Comparison of ENCODE assay signal across 2 cellular contexts in the genomic region with DNA sequence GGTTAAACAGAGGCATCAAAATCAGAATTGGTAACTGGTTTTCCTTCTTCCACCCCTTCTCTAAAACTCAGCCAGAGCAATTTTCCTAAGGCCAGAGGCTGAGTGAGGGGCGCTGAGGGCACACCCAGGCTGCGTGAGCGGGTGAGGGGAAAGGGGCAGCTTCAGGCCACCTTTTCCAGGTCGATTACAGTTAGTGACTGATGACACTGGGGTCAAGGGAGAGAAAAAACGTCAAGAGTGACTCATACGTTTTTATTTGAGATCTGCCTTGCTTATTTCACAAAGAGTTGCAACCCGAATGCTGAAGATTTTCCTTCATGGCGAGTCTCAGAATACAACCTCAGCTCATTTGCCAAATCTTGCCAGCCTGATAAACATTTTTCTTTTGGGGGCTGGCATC.
TF ChIP-seq lines count a peak whose summit lies in the region.

No MANE protein-coding gene starts in this region.

TF ChIP-seq in K562, 482 proteins besides CTCF, POLR2A, EP300 and RAD21:
- peak; percentile 19 for TF ChIP-seq MEIS2 (IDR thresholded peaks at IDR 0.05; ENCODE audit: partially characterized antibody)
- no peak for TF ChIP-seq ZNF124 (CRISPR knock-in tag; IDR thresholded peaks at IDR 0.05)
- TF ChIP-seq DPF2 (IDR thresholded peaks at IDR 0.05) = 0 out of 2 replicates have a peak, but pooled peaks have one; percentile 15
- TF ChIP-seq JUND (IDR thresholded peaks at IDR 0.05; ENCODE audit: borderline replicate concordance, low read depth, low read length) = peak; percentile 71; the same call in 1 of the 2 replicates
- TF ChIP-seq JUND (tag; IDR thresholded peaks at IDR 0.05; ENCODE audit: borderline replicate concordance, low read depth, low read length) = peak; percentile 61; the same call in 1 of the 3 replicates
- no peak for TF ChIP-seq NR2C2 (CRISPR knock-in tag; IDR thresholded peaks at IDR 0.05)
- TF ChIP-seq NR2C2 (tag; IDR thresholded peaks at IDR 0.05) = peak; percentile 42; the same call in 1 of the 2 replicates
- no peak for TF ChIP-seq CEBPG (CRISPR knock-in tag; IDR thresholded peaks at IDR 0.05)
- TF ChIP-seq CEBPG (tag; conservative IDR thresholded peaks at IDR 0.05 in 1 of 2, IDR thresholded peaks at IDR 0.05 in 1 of 2) = peak in 1 of 2 experiments; percentile 41; a peak in 2 of 4 replicates
- no peak for TF ChIP-seq CBFB (CRISPR knock-in tag; IDR thresholded peaks at IDR 0.05)
- TF ChIP-seq, protein P1, sequence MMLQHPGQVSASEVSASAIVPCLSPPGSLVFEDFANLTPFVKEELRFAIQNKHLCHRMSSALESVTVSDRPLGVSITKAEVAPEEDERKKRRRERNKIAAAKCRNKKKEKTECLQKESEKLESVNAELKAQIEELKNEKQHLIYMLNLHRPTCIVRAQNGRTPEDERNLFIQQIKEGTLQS (IDR thresholded peaks at IDR 0.05) = peak; percentile 71
- TF ChIP-seq, protein P1 (CRISPR knock-in tag; conservative IDR thresholded peaks at IDR 0.05) = no peak
- peak; percentile 2 for TF ChIP-seq RBBP5 (IDR thresholded peaks at IDR 0.05; ENCODE audit: borderline replicate concordance, insufficient read depth, low read length, poor library complexity, severe bottlenecking)
- 0 out of 2 replicates have a peak, but pooled peaks have one; percentile 4 for TF ChIP-seq CBFA2T3 (IDR thresholded peaks at IDR 0.05)
- 0 out of 2 replicates have a peak, but pooled peaks have one; percentile 21 for TF ChIP-seq ZNF384 (IDR thresholded peaks at IDR 0.05; ENCODE audit: low read depth, low read length)
- 0 out of 2 replicates have a peak, but pooled peaks have one; percentile 48 for TF ChIP-seq ZNF589 (CRISPR knock-in tag; IDR thresholded peaks at IDR 0.05; ENCODE audit: low read depth)
- no peak for TF ChIP-seq ZBTB1 (CRISPR knock-in tag; IDR thresholded peaks at IDR 0.05; ENCODE audit: borderline replicate concordance, low read depth)
- TF ChIP-seq CREB5 (CRISPR knock-in tag; IDR thresholded peaks at IDR 0.05) = no peak
- TF ChIP-seq ZNF699 (CRISPR knock-in tag; IDR thresholded peaks at IDR 0.05; ENCODE audit: insufficient replicate concordance) = no peak
- TF ChIP-seq, protein P2, sequence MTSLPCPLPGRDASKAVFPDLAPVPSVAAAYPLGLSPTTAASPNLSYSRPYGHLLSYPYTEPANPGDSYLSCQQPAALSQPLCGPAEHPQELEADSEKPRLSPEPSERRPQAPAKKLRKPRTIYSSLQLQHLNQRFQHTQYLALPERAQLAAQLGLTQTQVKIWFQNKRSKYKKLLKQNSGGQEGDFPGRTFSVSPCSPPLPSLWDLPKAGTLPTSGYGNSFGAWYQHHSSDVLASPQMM (CRISPR knock-in tag; IDR thresholded peaks at IDR 0.05) = no peak
- TF ChIP-seq FOSL1 (tag; conservative IDR thresholded peaks at IDR 0.05) = peak; percentile 65
- no peak for TF ChIP-seq ZNF785 (CRISPR knock-in tag; IDR thresholded peaks at IDR 0.05)
- TF ChIP-seq FOXA3 (CRISPR knock-in tag; conservative IDR thresholded peaks at IDR 0.05 in 1 of 2, IDR thresholded peaks at IDR 0.05 in 1 of 2) = no peak
- TF ChIP-seq KLF1 (tag; IDR thresholded peaks at IDR 0.05) = no peak

TF ChIP-seq in HepG2, 621 proteins besides CTCF, POLR2A, EP300 and RAD21:
- TF ChIP-seq FOSL2 (CRISPR knock-in tag; IDR thresholded peaks at IDR 0.05) = peak; percentile 64
- no peak for TF ChIP-seq HNRNPH1 (optimal IDR thresholded peaks at IDR 0.05; ENCODE audit: low read depth, low read length)
- TF ChIP-seq, protein P3, sequence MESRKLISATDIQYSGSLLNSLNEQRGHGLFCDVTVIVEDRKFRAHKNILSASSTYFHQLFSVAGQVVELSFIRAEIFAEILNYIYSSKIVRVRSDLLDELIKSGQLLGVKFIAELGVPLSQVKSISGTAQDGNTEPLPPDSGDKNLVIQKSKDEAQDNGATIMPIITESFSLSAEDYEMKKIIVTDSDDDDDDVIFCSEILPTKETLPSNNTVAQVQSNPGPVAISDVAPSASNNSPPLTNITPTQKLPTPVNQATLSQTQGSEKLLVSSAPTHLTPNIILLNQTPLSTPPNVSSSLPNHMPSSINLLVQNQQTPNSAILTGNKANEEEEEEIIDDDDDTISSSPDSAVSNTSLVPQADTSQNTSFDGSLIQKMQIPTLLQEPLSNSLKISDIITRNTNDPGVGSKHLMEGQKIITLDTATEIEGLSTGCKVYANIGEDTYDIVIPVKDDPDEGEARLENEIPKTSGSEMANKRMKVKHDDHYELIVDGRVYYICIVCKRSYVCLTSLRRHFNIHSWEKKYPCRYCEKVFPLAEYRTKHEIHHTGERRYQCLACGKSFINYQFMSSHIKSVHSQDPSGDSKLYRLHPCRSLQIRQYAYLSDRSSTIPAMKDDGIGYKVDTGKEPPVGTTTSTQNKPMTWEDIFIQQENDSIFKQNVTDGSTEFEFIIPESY (CRISPR knock-in tag; IDR thresholded peaks at IDR 0.05) = peak; percentile 40; the same call in 1 of the 2 replicates
- no peak for TF ChIP-seq ZNF703 (CRISPR knock-in tag; IDR thresholded peaks at IDR 0.05; ENCODE audit: borderline replicate concordance)
- no peak for TF ChIP-seq TARDBP (CRISPR knock-in tag; IDR thresholded peaks at IDR 0.05)
- TF ChIP-seq RARA (CRISPR knock-in tag; IDR thresholded peaks at IDR 0.05) = peak; percentile 44
- no peak for TF ChIP-seq ZFAT (CRISPR knock-in tag; conservative IDR thresholded peaks at IDR 0.05)
- no peak for TF ChIP-seq STAT5B (CRISPR knock-in tag; IDR thresholded peaks at IDR 0.05)
- TF ChIP-seq HMGXB4 (CRISPR knock-in tag; IDR thresholded peaks at IDR 0.05; ENCODE audit: borderline replicate concordance in 1 of 2, low read depth in 1 of 2) = 0 out of 4 replicates have a peak, but pooled peaks of 1 of the 2 experiments have one; percentile 1
- TF ChIP-seq, protein P4, sequence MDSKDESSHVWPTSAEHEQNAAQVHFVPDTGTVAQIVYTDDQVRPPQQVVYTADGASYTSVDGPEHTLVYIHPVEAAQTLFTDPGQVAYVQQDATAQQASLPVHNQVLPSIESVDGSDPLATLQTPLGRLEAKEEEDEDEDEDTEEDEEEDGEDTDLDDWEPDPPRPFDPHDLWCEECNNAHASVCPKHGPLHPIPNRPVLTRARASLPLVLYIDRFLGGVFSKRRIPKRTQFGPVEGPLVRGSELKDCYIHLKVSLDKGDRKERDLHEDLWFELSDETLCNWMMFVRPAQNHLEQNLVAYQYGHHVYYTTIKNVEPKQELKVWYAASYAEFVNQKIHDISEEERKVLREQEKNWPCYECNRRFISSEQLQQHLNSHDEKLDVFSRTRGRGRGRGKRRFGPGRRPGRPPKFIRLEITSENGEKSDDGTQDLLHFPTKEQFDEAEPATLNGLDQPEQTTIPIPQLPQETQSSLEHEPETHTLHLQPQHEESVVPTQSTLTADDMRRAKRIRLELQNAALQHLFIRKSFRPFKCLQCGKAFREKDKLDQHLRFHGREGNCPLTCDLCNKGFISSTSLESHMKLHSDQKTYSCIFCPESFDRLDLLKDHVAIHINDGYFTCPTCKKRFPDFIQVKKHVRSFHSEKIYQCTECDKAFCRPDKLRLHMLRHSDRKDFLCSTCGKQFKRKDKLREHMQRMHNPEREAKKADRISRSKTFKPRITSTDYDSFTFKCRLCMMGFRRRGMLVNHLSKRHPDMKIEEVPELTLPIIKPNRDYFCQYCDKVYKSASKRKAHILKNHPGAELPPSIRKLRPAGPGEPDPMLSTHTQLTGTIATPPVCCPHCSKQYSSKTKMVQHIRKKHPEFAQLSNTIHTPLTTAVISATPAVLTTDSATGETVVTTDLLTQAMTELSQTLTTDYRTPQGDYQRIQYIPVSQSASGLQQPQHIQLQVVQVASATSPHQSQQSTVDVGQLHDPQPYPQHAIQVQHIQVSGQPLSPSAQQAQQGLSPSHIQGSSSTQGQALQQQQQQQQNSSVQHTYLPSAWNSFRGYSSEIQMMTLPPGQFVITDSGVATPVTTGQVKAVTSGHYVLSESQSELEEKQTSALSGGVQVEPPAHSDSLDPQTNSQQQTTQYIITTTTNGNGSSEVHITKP (CRISPR knock-in tag; IDR thresholded peaks at IDR 0.05; ENCODE audit: low read depth) = no peak
- TF ChIP-seq RFX5 (IDR thresholded peaks at IDR 0.05; ENCODE audit: low read depth, low read length) = peak; percentile 85
- TF ChIP-seq, protein P5, sequence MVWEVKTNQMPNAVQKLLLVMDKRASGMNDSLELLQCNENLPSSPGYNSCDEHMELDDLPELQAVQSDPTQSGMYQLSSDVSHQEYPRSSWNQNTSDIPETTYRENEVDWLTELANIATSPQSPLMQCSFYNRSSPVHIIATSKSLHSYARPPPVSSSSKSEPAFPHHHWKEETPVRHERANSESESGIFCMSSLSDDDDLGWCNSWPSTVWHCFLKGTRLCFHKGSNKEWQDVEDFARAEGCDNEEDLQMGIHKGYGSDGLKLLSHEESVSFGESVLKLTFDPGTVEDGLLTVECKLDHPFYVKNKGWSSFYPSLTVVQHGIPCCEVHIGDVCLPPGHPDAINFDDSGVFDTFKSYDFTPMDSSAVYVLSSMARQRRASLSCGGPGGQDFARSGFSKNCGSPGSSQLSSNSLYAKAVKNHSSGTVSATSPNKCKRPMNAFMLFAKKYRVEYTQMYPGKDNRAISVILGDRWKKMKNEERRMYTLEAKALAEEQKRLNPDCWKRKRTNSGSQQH (CRISPR knock-in tag; IDR thresholded peaks at IDR 0.05; ENCODE audit: low read depth) = no peak
- TF ChIP-seq, protein P6, sequence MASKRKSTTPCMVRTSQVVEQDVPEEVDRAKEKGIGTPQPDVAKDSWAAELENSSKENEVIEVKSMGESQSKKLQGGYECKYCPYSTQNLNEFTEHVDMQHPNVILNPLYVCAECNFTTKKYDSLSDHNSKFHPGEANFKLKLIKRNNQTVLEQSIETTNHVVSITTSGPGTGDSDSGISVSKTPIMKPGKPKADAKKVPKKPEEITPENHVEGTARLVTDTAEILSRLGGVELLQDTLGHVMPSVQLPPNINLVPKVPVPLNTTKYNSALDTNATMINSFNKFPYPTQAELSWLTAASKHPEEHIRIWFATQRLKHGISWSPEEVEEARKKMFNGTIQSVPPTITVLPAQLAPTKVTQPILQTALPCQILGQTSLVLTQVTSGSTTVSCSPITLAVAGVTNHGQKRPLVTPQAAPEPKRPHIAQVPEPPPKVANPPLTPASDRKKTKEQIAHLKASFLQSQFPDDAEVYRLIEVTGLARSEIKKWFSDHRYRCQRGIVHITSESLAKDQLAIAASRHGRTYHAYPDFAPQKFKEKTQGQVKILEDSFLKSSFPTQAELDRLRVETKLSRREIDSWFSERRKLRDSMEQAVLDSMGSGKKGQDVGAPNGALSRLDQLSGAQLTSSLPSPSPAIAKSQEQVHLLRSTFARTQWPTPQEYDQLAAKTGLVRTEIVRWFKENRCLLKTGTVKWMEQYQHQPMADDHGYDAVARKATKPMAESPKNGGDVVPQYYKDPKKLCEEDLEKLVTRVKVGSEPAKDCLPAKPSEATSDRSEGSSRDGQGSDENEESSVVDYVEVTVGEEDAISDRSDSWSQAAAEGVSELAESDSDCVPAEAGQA (IDR thresholded peaks at IDR 0.05; ENCODE audit: low read depth) = no peak
- TF ChIP-seq, protein P6 (CRISPR knock-in tag; IDR thresholded peaks at IDR 0.05; ENCODE audit: borderline replicate concordance) = no peak
- TF ChIP-seq RFX3 (CRISPR knock-in tag; IDR thresholded peaks at IDR 0.05) = no peak
- no peak for TF ChIP-seq NCOA1 (CRISPR knock-in tag; IDR thresholded peaks at IDR 0.05)
- no peak for TF ChIP-seq TEAD2 (CRISPR knock-in tag; IDR thresholded peaks at IDR 0.05)
- no peak for TF ChIP-seq MBD4 (IDR thresholded peaks at IDR 0.05; ENCODE audit: borderline replicate concordance, low read length)
- TF ChIP-seq HDAC1 (CRISPR knock-in tag; IDR thresholded peaks at IDR 0.05) = no peak
- TF ChIP-seq FOXP1 (IDR thresholded peaks at IDR 0.05) = no peak
- TF ChIP-seq FOXP1 (CRISPR knock-in tag; IDR thresholded peaks at IDR 0.05) = no peak
